10 cellular contexts compared by ENCODE assay signal in the genomic region with DNA sequence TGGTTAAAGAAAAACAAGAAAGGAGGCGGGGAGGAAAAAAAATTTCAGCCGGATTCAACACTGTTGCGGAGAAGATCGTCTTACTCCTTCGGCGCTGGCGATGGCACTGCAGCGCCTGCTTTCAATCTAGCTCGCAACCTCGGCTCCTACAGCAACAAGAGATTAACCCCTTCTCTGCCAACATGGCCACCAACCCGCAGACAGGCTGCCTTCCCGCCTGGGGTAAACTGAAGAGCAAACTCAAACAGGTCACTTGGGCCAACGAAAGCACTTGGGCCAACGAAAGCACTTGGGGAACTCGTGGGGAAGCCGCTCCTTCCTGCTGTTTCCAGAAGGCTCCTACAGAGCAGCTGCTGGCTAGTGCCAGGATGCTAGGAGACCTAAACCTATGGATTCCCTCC.
DNase-seq lines count a peak whose midpoint lies in the region; ATAC-seq and TF ChIP-seq lines count a peak whose summit lies in the region.
"Had no signal": no experiment of that assay in that cellular context is flagged by ENCODE, and none has a peak within 500 bp of the region (broad histone marks: within the 10 kb centered on the region; RNA-seq: fewer than 3 reads in every experiment).

No MANE protein-coding gene starts in this region.

- H3K9me3 Mint-ChIP-seq in activated T-cell treated with anti-CD3 and anti-CD28 coated beads, Interleukin-2, amount 50 U/mL, for 4 hours = peaks cover 4% of the 10 kb centered on the region

- peak overlapping the region in 1 of 2 experiments; percentile 38 for H3K14ac ChIP-seq in mesenchymal stem cell (ENCODE audit: low read length in 2 of 2)

- H2AK5ac ChIP-seq in mesenchymal stem cell (ENCODE audit: low read length, severe bottlenecking) = no peak overlapping the region

- peaks cover 4% of the 10 kb centered on the region for H3K36me3 Mint-ChIP-seq in activated T-cell treated with anti-CD3 and anti-CD28 coated beads, Interleukin-2, amount 50 U/mL, for 4 hours (ENCODE audit: insufficient read depth)

- peak overlapping the region in 1 of 2 experiments; percentile 44 for H3K18ac ChIP-seq in mesenchymal stem cell (ENCODE audit: low read depth in 1 of 2, low read length in 2 of 2)

- intact Hi-C loops in esophagus squamous epithelium (cut with DNase I) = no loop called here

- peak overlapping the region; percentile 85 for H3K4me2 ChIP-seq in mesenchymal stem cell (ENCODE audit: low read length, poor library complexity, severe bottlenecking)

- no peaks in the 10 kb centered on the region for H3K27me3 Mint-ChIP-seq in activated T-cell treated with anti-CD3 and anti-CD28 coated beads, Interleukin-2, amount 50 U/mL, for 4 hours (ENCODE audit: low read depth)
- H3K27me3 Mint-ChIP-seq: naive B cell had no signal

- peak overlapping the region; percentile 11 for H4K91ac ChIP-seq in mesenchymal stem cell (ENCODE audit: low read length)

- H3K27me3 ChIP-seq in esophagus squamous epithelium = no peaks in the 10 kb centered on the region
- no peaks in the 10 kb centered on the region for H3K27me3 ChIP-seq in mesenchymal stem cell (ENCODE audit: control insufficient read depth in 1 of 2, insufficient read depth in 1 of 2, low read length in 2 of 2)

- H2BK15ac ChIP-seq in mesenchymal stem cell (ENCODE audit: low read depth, poor library complexity, severe bottlenecking) = no peak overlapping the region

- no peak for ATAC-seq in activated T-cell treated with anti-CD3 and anti-CD28 coated beads, Interleukin-2, amount 50 U/mL, for 4 hours

- no peaks in the 10 kb centered on the region for H3K4me1 Mint-ChIP-seq in activated T-cell treated with anti-CD3 and anti-CD28 coated beads, Interleukin-2, amount 50 U/mL, for 4 hours (ENCODE audit: low read depth)
- H3K4me1 Mint-ChIP-seq: naive B cell had no signal

- H4K8ac ChIP-seq in mesenchymal stem cell (ENCODE audit: low read length) = peak overlapping the region; percentile 82

- H3K4me3 Mint-ChIP-seq in activated T-cell treated with anti-CD3 and anti-CD28 coated beads, Interleukin-2, amount 50 U/mL, for 4 hours = no peak overlapping the region
- H3K4me3 Mint-ChIP-seq: naive B cell had no signal

- peaks cover 3% of the 10 kb centered on the region for H3K79me1 ChIP-seq in mesenchymal stem cell (replicated peaks; ENCODE audit: low read length, poor library complexity, severe bottlenecking)

- H3K9me3 ChIP-seq in esophagus squamous epithelium (no peaks in the 10 kb centered on the region), mesenchymal stem cell (ENCODE audit: control insufficient read depth, low read length) (no peaks in the 10 kb centered on the region)

- no peak overlapping the region for H3K4ac ChIP-seq in mesenchymal stem cell (ENCODE audit: low read depth in 1 of 2, low read length in 2 of 2)

- no peaks in the 10 kb centered on the region for H3K36me3 ChIP-seq in esophagus squamous epithelium
- peaks cover 0 to 3% of the 10 kb centered on the region in 2 experiments for H3K36me3 ChIP-seq in mesenchymal stem cell (ENCODE audit: control insufficient read depth in 1 of 2, insufficient read depth in 2 of 2, low read depth in 1 of 2, low read length in 2 of 2)

- H3K23ac ChIP-seq in mesenchymal stem cell (ENCODE audit: low read length in 2 of 2) = no peak overlapping the region

- TF ChIP-seq POLR2A in esophagus squamous epithelium (IDR thresholded peaks at IDR 0.05) = no peak

- H2BK5ac ChIP-seq in mesenchymal stem cell (ENCODE audit: low read depth, low read length, poor library complexity, severe bottlenecking) = no peak overlapping the region

- peak overlapping the region; percentile 87 for H3K9ac ChIP-seq in mesenchymal stem cell (ENCODE audit: low read length)

- DNase-seq in NCI-H510A (lab: John Stamatoyannopoulos, UW) (peak; percentile 12), esophagus squamous epithelium (lab: John Stamatoyannopoulos, UW) (no peak), mesenchymal stem cell (peak; percentile 50), superior temporal gyrus (ENCODE audit: extremely low spot score) (peak; percentile 78), NCI-H1092 treated with DMSO at 0.1 percent for 48 hours (lab: John Stamatoyannopoulos, UW) (no peak), NCI-H1694 treated with DMSO at 0.1 percent for 48 hours (lab: John Stamatoyannopoulos, UW) (no peak)
- DNase-seq in activated T-cell treated with anti-CD3 and anti-CD28 coated beads, Interleukin-2, amount 50 U/mL, for 4 hours = no peak
- DNase-seq in stimulated activated CD4-positive, alpha-beta T cell treated with anti-CD3 and anti-CD28 coated beads, Interleukin-12 subunit alpha, Interleukin-12 subunit beta, amount 100 ng/mL, for 4 hours = no peak
- DNase-seq: activated T-cell treated with anti-CD3 and anti-CD28 coated beads, Interleukin-2, amount 50 U/mL, for 48 hours; naive B cell had no signal

- no peak overlapping the region for H2BK12ac ChIP-seq in mesenchymal stem cell (ENCODE audit: low read length in 2 of 2)

- H3K27ac ChIP-seq in esophagus squamous epithelium (no peak overlapping the region), mesenchymal stem cell (ENCODE audit: low read length, poor library complexity, severe bottlenecking) (peak overlapping the region; percentile 13)

- no peak overlapping the region for H2AFZ ChIP-seq in mesenchymal stem cell (ENCODE audit: low read depth, low read length)

- 54 to 64% methylated on average over 10 to 13 of the region's 16 CpGs for WGBS in esophagus squamous epithelium, 2 donors
- 31% methylated on average over 16 of the region's 16 CpGs for WGBS in mesenchymal stem cell

- H2BK120ac ChIP-seq in mesenchymal stem cell (ENCODE audit: low read depth, low read length) = no peak overlapping the region

- no peak for TF ChIP-seq CTCF in esophagus squamous epithelium (IDR thresholded peaks at IDR 0.05)

- H3K4me3 ChIP-seq in esophagus squamous epithelium (peak overlapping the region in 3 of 4 donors; percentile 32 to 51 (median 37)), mesenchymal stem cell (ENCODE audit: insufficient read depth in 1 of 2, low read depth in 1 of 2, low read length in 2 of 2) (peak overlapping the region; percentile 54 to 91)

- H3K4me1 ChIP-seq in esophagus squamous epithelium (peaks cover 0 to 39% (median 10%) of the 10 kb centered on the region in 3 donors), mesenchymal stem cell (ENCODE audit: control insufficient read depth, insufficient read depth, low read depth, low read length) (peaks cover 5% of the 10 kb centered on the region)

Comparison
In these comparisons a context has a peak if more than half of its experiments do, and no peak if none do; other contexts are left out.
1. DNase-seq: peak in NCI-H510A (single experiment), mesenchymal stem cell (single experiment) and superior temporal gyrus (single experiment); none in esophagus squamous epithelium (single experiment), NCI-H1092 treated with DMSO at 0.1 percent for 48 hours (single experiment), activated T-cell treated with anti-CD3 and anti-CD28 coated beads, Interleukin-2, amount 50 U/mL, for 4 hours (single experiment), NCI-H1694 treated with DMSO at 0.1 percent for 48 hours (single experiment) and stimulated activated CD4-positive, alpha-beta T cell treated with anti-CD3 and anti-CD28 coated beads, Interleukin-12 subunit alpha, Interleukin-12 subunit beta, amount 100 ng/mL, for 4 hours (single experiment).